In the genomic region with DNA sequence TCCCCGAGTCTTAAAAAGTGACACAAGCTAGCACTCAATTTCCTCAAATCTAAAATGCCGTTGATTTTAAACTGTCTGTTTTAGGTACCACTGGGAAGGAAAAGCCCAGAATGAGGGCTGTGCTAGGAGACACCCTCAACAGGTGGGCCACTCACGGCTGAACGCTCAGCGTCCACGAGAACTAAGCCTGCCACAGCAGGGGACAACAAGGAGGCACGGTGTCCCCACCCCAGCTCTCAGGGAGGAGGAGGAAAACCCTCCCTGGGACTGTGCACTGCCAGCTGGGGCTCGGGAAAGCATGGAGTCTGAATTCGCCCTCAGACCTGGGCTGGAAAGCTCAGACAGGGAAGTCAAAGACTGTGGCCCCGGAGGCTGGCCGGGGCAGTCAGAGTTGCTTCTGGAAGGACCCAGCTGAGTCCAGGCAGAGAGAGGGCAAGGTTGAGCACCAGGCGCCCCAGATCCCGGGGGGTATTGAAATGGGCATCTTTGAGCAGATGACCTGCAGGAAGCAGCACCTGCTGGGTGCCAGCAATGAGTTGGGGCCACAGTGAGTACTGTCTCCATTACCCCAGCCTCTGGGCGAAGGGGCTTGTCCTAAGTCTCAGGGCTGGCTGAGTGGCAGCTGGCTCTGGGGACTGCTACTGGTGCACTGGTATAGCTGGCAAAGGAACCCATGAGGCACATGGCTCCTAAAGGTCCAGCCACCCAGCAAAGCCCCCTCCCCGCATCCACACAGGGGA, we compare ENCODE assay signal across 1 cellular context.
TF ChIP-seq lines count a peak whose summit lies in the region.

No MANE protein-coding gene starts in this region.

TF ChIP-seq in H1, 55 proteins besides CTCF, POLR2A, EP300 and RAD21:
- no peak for TF ChIP-seq NANOG (IDR thresholded peaks at IDR 0.05; ENCODE audit: insufficient read depth, low read depth, low read length, poor library complexity, severe bottlenecking)
- no peak for TF ChIP-seq KDM5A (IDR thresholded peaks at IDR 0.05; ENCODE audit: low read length)
- no peak for TF ChIP-seq EGR1 (IDR thresholded peaks at IDR 0.05; ENCODE audit: borderline replicate concordance, low read depth, low read length)
- TF ChIP-seq CBX8 (IDR thresholded peaks at IDR 0.05; ENCODE audit: borderline replicate concordance, low read depth, low read length): no peak
- no peak for TF ChIP-seq KDM4A (IDR thresholded peaks at IDR 0.05; ENCODE audit: low read depth, low read length, severe bottlenecking)
- no peak for TF ChIP-seq SP1 (IDR thresholded peaks at IDR 0.05; ENCODE audit: low read depth, low read length)
- no peak for TF ChIP-seq BCL11A (IDR thresholded peaks at IDR 0.05; ENCODE audit: low read depth in 2 of 2, low read length in 2 of 2)
- no peak for TF ChIP-seq FOSL1 (IDR thresholded peaks at IDR 0.05; ENCODE audit: insufficient read depth, low read depth, low read length)
- no peak for TF ChIP-seq NRF1 (IDR thresholded peaks at IDR 0.05; ENCODE audit: low read depth, low read length)
- no peak for TF ChIP-seq KDM1A (IDR thresholded peaks at IDR 0.05; ENCODE audit: borderline replicate concordance, low read length)
- no peak for TF ChIP-seq GTF2F1 (IDR thresholded peaks at IDR 0.05; ENCODE audit: borderline replicate concordance, low read depth, low read length)
- TF ChIP-seq RXRA (IDR thresholded peaks at IDR 0.05; ENCODE audit: insufficient read depth, low read depth, low read length): no peak
- TF ChIP-seq CEBPB (IDR thresholded peaks at IDR 0.05; ENCODE audit: low read depth, low read length): no peak
- no peak for TF ChIP-seq CHD2 (IDR thresholded peaks at IDR 0.05; ENCODE audit: low read length)
- no peak for TF ChIP-seq ASH2L (IDR thresholded peaks at IDR 0.05; ENCODE audit: low read length)
